Comparison of ENCODE assay signal across 3 cellular contexts in the genomic region with DNA sequence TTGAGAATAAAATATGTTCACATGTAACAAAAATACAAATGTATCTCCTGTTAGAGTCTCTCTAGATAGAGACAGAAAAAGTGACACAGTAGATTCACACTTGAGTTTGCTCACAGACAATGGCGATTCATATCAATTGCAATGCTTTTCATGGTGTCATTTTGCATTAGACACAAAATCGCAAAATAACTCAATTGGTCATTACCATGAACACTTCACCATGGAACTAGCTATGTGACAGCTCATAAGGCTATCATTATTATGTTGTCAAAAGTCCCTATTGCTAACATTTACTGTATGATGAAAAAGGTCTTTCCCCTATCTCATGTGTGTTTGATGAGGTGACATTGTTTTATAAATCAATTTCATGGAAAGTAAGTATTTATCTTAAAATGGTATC.
"Had no signal": no experiment of that assay in that cellular context is flagged by ENCODE, and none has a peak within 500 bp of the region (broad histone marks: within the 10 kb centered on the region; RNA-seq: fewer than 3 reads in every experiment).

No MANE protein-coding gene starts in this region.

- ATAC-seq: GM12878 had no signal

- H3K4me3 ChIP-seq: GM12878 had no signal

- DNase-seq: GDM1, GF-D8 had no signal
